8 cellular contexts compared by ENCODE assay signal in genomic region chr17:56478836-56479447, GRCh38.
DNase-seq lines count a peak whose midpoint lies in the region; ATAC-seq and TF ChIP-seq lines count a peak whose summit lies in the region.

No MANE protein-coding gene starts in this region.

- H2AFZ ChIP-seq in OCI-LY3 (ENCODE audit: low read depth, low read length): no peak overlapping the region

- no peaks in the 10 kb centered on the region for H3K36me3 Mint-ChIP-seq in CD14-positive monocyte
- H3K36me3 Mint-ChIP-seq in T-helper 2 cell treated with Interferon-gamma antibody and Interleukin-4, amounts not matched to agents 5 μg/mL and 100 μg/mL, for 36 hours (ENCODE audit: low read depth): no peaks in the 10 kb centered on the region

- no peaks in the 10 kb centered on the region for H3K9me3 ChIP-seq in OCI-LY3 (ENCODE audit: insufficient read depth, low read length)
- H3K9me3 ChIP-seq in stomach: no peaks in the 10 kb centered on the region
- H3K9me3 ChIP-seq in aorta (ENCODE audit: control insufficient read depth, low read length): no peaks in the 10 kb centered on the region

- no peak overlapping the region for H3K4me3 ChIP-seq in OCI-LY3 (ENCODE audit: low read length)
- no peak overlapping the region for H3K4me3 ChIP-seq in stomach
- H3K4me3 ChIP-seq in aorta (ENCODE audit: low read length in 2 of 2): no peak overlapping the region

- no peak overlapping the region for H3K4me3 Mint-ChIP-seq in CD14-positive monocyte
- no peak overlapping the region for H3K4me3 Mint-ChIP-seq in T-helper 2 cell treated with Interferon-gamma antibody and Interleukin-4, amounts not matched to agents 5 μg/mL and 100 μg/mL, for 36 hours

- no peaks in the 10 kb centered on the region for H3K79me2 ChIP-seq in OCI-LY3 (ENCODE audit: low read length)

- TF ChIP-seq POLR2A in stomach (IDR thresholded peaks at IDR 0.05): no peak

- no peaks in the 10 kb centered on the region for H3K36me3 ChIP-seq in OCI-LY3 (replicated peaks; ENCODE audit: low read depth, low read length)
- no peaks in the 10 kb centered on the region for H3K36me3 ChIP-seq in stomach
- no peaks in the 10 kb centered on the region for H3K36me3 ChIP-seq in aorta (ENCODE audit: control insufficient read depth in 1 of 2, insufficient read depth in 2 of 2, low read length in 1 of 2)

- H3K4me2 ChIP-seq in OCI-LY3 (ENCODE audit: low read length): no peak overlapping the region

- intact Hi-C loops in CD14-positive monocyte (cut with micrococcal nuclease) (no loop called here), stomach (cut with DNase I; ENCODE audit: low total_unique reads) (no loop called here), posterior cingulate gyrus (cut with DNase I) (no loop called here), aorta (cut with DNase I) (no loop called here)

- H3K27ac ChIP-seq in OCI-LY3 (ENCODE audit: low read length) (no peak overlapping the region), stomach (no peak overlapping the region), aorta (ENCODE audit: low read depth in 1 of 2, low read length in 2 of 2) (no peak overlapping the region)

- H3K27me3 Mint-ChIP-seq in CD14-positive monocyte (ENCODE audit: low read depth in 3 of 3): peaks cover 0 to 2% (median 0%) of the 10 kb centered on the region in 3 donors
- H3K27me3 Mint-ChIP-seq in T-helper 2 cell treated with Interferon-gamma antibody and Interleukin-4, amounts not matched to agents 5 μg/mL and 100 μg/mL, for 36 hours (ENCODE audit: low read depth): peaks cover 2% of the 10 kb centered on the region

- no peak overlapping the region for H3K27ac Mint-ChIP-seq in CD14-positive monocyte
- H3K27ac Mint-ChIP-seq in T-helper 2 cell treated with Interferon-gamma antibody and Interleukin-4, amounts not matched to agents 5 μg/mL and 100 μg/mL, for 36 hours: no peak overlapping the region

- WGBS in stomach, 5 donors: 65 to 70% (median 67%) methylated on average over 7 of the region's 7 CpGs
- WGBS in aorta, 2 donors: 82 to 83% methylated on average over 7 of the region's 7 CpGs

- no peaks in the 10 kb centered on the region for H3K4me1 ChIP-seq in OCI-LY3 (ENCODE audit: low read length)
- no peaks in the 10 kb centered on the region for H3K4me1 ChIP-seq in stomach
- no peaks in the 10 kb centered on the region for H3K4me1 ChIP-seq in aorta (ENCODE audit: control insufficient read depth in 1 of 2, insufficient read depth in 2 of 2, low read length in 2 of 2)

- H3K4me1 Mint-ChIP-seq in CD14-positive monocyte: no peaks in the 10 kb centered on the region
- H3K4me1 Mint-ChIP-seq in T-helper 2 cell treated with Interferon-gamma antibody and Interleukin-4, amounts not matched to agents 5 μg/mL and 100 μg/mL, for 36 hours (ENCODE audit: low read depth): peaks cover 1% of the 10 kb centered on the region

- no peak overlapping the region for H3K9ac ChIP-seq in OCI-LY3 (ENCODE audit: low read length)

- peak; percentile 48 for ATAC-seq in GM18502 (IDR thresholded peaks at IDR 0.05; ENCODE audit: poor library complexity, unreplicated experiment)
- no peak for ATAC-seq in aorta (ENCODE audit: low FRiP score)

- TF ChIP-seq CTCF in CD14-positive monocyte (IDR thresholded peaks at IDR 0.05) (peak; percentile 44), OCI-LY3 (IDR thresholded peaks at IDR 0.05; ENCODE audit: low read depth, low read length) (peak; percentile 77), stomach (IDR thresholded peaks at IDR 0.05) (peak in 5 of 7 experiments; percentile 19 to 42 (median 31))

- H3K27me3 ChIP-seq in OCI-LY3 (ENCODE audit: low read depth, low read length) (peaks cover 19% of the 10 kb centered on the region), stomach (no peaks in the 10 kb centered on the region), aorta (ENCODE audit: control insufficient read depth in 1 of 2, insufficient read depth in 2 of 2, low read length in 1 of 2) (no peaks in the 10 kb centered on the region)

- no peak for DNase-seq in CD14-positive monocyte (ENCODE audit: low spot score)
- DNase-seq in fibroblast of peridontal ligament (ENCODE audit: extremely low read depth): peak; percentile 16
- no peak for DNase-seq in stomach
- DNase-seq in posterior cingulate gyrus: no peak
- DNase-seq in aorta: no peak
- DNase-seq in T-helper 2 cell treated with Interferon-gamma antibody and Interleukin-4, amounts not matched to agents 5 μg/mL and 100 μg/mL, for 36 hours (ENCODE audit: low spot score): no peak

- no peak for TF ChIP-seq EP300 in stomach (IDR thresholded peaks at IDR 0.05)

- H4K20me1 ChIP-seq in OCI-LY3 (ENCODE audit: insufficient read depth, low read length): no peaks in the 10 kb centered on the region

- H3K9me3 Mint-ChIP-seq in CD14-positive monocyte: peaks cover 0 to 11% (median 3%) of the 10 kb centered on the region in 7 donors
- no peaks in the 10 kb centered on the region for H3K9me3 Mint-ChIP-seq in T-helper 2 cell treated with Interferon-gamma antibody and Interleukin-4, amounts not matched to agents 5 μg/mL and 100 μg/mL, for 36 hours
